ENCODE assay signal across 25 cellular contexts in the genomic region with DNA sequence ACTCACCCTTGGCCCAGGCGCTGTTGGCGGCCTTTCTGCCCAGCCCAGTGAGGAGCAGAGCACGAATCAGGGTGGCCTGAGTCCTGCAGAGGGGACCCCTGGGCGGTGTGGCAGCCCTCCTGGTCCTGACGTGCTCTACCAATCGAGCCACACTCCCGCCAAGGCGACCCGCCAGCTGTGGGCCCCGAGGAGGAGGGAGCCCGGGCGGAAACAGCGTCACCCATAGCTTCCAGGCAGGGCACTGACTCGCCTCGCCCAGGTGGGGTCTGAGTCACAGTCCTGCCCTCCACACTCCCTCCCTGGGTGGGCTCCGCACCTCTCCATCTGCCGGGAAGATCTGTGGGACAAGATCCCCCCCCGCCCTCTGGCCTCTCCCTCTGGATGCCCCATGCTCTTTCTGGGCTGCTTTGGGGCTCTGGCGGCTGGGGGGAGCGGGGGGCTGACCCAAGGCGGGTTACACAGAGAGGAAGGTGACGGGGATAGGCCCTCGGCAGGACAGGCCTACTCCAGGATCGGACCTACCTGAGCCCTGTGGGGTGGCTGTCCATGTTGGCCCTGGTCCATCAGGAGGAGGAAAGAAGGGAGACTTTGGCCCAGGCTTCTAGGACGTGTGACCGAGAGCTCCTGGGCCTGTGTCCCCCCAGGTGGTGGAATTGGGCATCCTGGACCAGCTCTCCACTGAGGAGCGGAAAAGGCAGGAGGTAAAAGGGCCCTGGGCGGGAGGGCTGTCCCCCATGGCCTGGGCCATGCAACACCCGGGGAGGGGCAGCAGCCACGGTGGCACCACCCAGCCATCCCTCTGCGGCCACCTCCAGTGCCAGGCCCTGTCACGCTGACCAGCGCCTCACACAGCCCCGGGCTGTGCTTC. TPM values are rescaled to one million over a fixed set of nuclear protein-coding genes. Genes with fewer than 3 reads are reported as not detected.
A peak's percentile ranks its signal among the peaks of the same experiment; 100 is the strongest.
DNase-seq lines count a peak whose midpoint lies in the region; ATAC-seq, FAIRE-seq and TF ChIP-seq lines count a peak whose summit lies in the region.
"Had no signal": no experiment of that assay in that cellular context is flagged by ENCODE, and none has a peak within 500 bp of the region (broad histone marks: within the 10 kb centered on the region; RNA-seq: fewer than 3 reads in every experiment).

No MANE protein-coding gene starts in this region.

- H3K27ac Mint-ChIP-seq in WTC11 = no peak overlapping the region
- H3K27ac Mint-ChIP-seq: activated naive CD8-positive, alpha-beta T cell; activated T-helper 17 cell treated with anti-CD3 and anti-CD28 coated beads, Interleukin-2, amount 50 U/mL, for 72 hours; CD4-positive, CD25-positive, alpha-beta regulatory T cell; T-helper 2 cell treated with Interferon-gamma antibody and Interleukin-4, amounts not matched to agents 5 μg/mL and 100 μg/mL, for 36 hours had no signal

- intact Hi-C loops in posterior cingulate gyrus (cut with DNase I) = no loop called here

- H3K4me1 Mint-ChIP-seq in WTC11 = peaks cover 17% of the 10 kb centered on the region

- H3K4me1 ChIP-seq in BLaER1 treated with 17β-estradiol and CSF1 and Interleukin-3, amounts not matched to agents 10 nM and 100 nM = peaks cover 48 to 91% (median 82%) of the 10 kb centered on the region in 10 experiments
- peaks cover 77% of the 10 kb centered on the region for H3K4me1 ChIP-seq in keratinocyte (ENCODE audit: control insufficient read depth, extremely low read depth, insufficient read depth, low read length)

- CTCF ChIA-PET in WTC11 (lab: Charles Lee) = interaction anchor here (1.2 to 6.7 kb wide), 3 partner anchors 15 to 97 kb away, joined by 3 to 41 read pairs (median 13); no protein-coding TSS in a partner anchor

- no peaks in the 10 kb centered on the region for H3K27me3 Mint-ChIP-seq in WTC11 (ENCODE audit: low read depth)
- H3K27me3 Mint-ChIP-seq: activated naive CD8-positive, alpha-beta T cell; activated T-helper 17 cell treated with anti-CD3 and anti-CD28 coated beads, Interleukin-2, amount 50 U/mL, for 72 hours had no signal

- peaks cover 0 to 31% (median 0%) of the 10 kb centered on the region in 11 experiments; a peak in 8 of 22 replicates for H4K20me1 ChIP-seq in BLaER1 treated with 17β-estradiol and CSF1 and Interleukin-3, amounts not matched to agents 10 nM and 100 nM
- peaks cover 4% of the 10 kb centered on the region for H4K20me1 ChIP-seq in keratinocyte (ENCODE audit: control insufficient read depth, extremely low read depth, insufficient read depth, low read length)

- dilution Hi-C loops in keratinocyte (cut with MboI; ENCODE audit: extremely low pct_ligation_motif_present, low sequenced_read_pairs) = no loop called here

- no peaks in the 10 kb centered on the region for H3K36me3 ChIP-seq in BLaER1 treated with 17β-estradiol and CSF1 and Interleukin-3, amounts not matched to agents 10 nM and 100 nM
- H3K36me3 ChIP-seq in keratinocyte (ENCODE audit: control insufficient read depth in 2 of 2, extremely low read depth in 1 of 2, insufficient read depth in 2 of 2, low read length in 2 of 2) = no peaks in the 10 kb centered on the region

- peak; percentile 9 for DNase-seq in WTC11 (ENCODE audit: low spot score)
- no peak for DNase-seq in keratinocyte (ENCODE audit: low read depth, low spot score)
- peak in 6 of 10 donors; percentile 6 to 82 (median 48) for DNase-seq in posterior cingulate gyrus
- DNase-seq in UCSD-AML1 (lab: John Stamatoyannopoulos, UW; ENCODE audit: unreplicated experiment) = no peak
- DNase-seq in activated naive CD4-positive, alpha-beta T cell treated with anti-CD3 and anti-CD28 coated beads, Interleukin-2, amount 50 U/mL, for 16 hours = no peak
- DNase-seq in pons (ENCODE audit: low spot score) = no peak
- DNase-seq: activated CD4-positive, alpha-beta T cell treated with anti-CD3 and anti-CD28 coated beads, Interleukin-2, amount 50 U/mL, for 1 hour; CD4-positive, CD25-positive, alpha-beta regulatory T cell; cerebellar nuclear complex; NCI-H1694; NCI-H2227 treated with DMSO at 0.1 percent for 48 hours; NCI-H748 treated with DMSO at 0.1 percent for 48 hours; RPMI8226; stimulated activated naive CD8-positive, alpha-beta T cell treated with anti-CD3 and anti-CD28 coated beads, Interleukin-15, Interleukin-2, amounts not matched to agents 100 U/mL and 50 U/mL, for 24 hours; WERI-Rb-1 had no signal

- H3K9me3 ChIP-seq in BLaER1 treated with 17β-estradiol and CSF1 and Interleukin-3, amounts not matched to agents 10 nM and 100 nM (replicated peaks in 1 of 11) = no peaks in the 10 kb centered on the region
- H3K9me3 ChIP-seq in keratinocyte (ENCODE audit: control insufficient read depth, low read depth, low read length) = no peaks in the 10 kb centered on the region

- peaks cover 2% of the 10 kb centered on the region for H3K9me1 ChIP-seq in keratinocyte (ENCODE audit: control insufficient read depth, extremely low read depth, insufficient read depth, low read length)

- no peak for ATAC-seq in WTC11
- no peak for ATAC-seq in HG03097 (IDR thresholded peaks at IDR 0.05; ENCODE audit: low FRiP score, unreplicated experiment)
- ATAC-seq: activated T-helper 17 cell treated with anti-CD3 and anti-CD28 coated beads, Interleukin-2, amount 50 U/mL, for 72 hours; HCT116; stimulated activated naive CD8-positive, alpha-beta T cell treated with anti-CD3 and anti-CD28 coated beads, Interleukin-15, Interleukin-2, amounts not matched to agents 100 U/mL and 50 U/mL, for 24 hours had no signal

- H3K4me3 ChIP-seq in BLaER1 treated with 17β-estradiol and CSF1 and Interleukin-3, amounts not matched to agents 10 nM and 100 nM = no peak overlapping the region
- H3K4me3 ChIP-seq in keratinocyte (ENCODE audit: control insufficient read depth in 2 of 3, extremely low read depth in 1 of 3, insufficient read depth in 2 of 3, low read depth in 1 of 3, low read length in 3 of 3) = no peak overlapping the region
- H3K4me3 ChIP-seq: lung had no signal

- peaks cover 5% of the 10 kb centered on the region; the same call in 1 of the 2 replicates for H3K36me3 Mint-ChIP-seq in WTC11
- H3K36me3 Mint-ChIP-seq: activated naive CD8-positive, alpha-beta T cell; CD4-positive, CD25-positive, alpha-beta regulatory T cell had no signal

- H3K4me3 Mint-ChIP-seq in WTC11 = no peak overlapping the region
- H3K4me3 Mint-ChIP-seq: activated naive CD8-positive, alpha-beta T cell; activated T-helper 17 cell treated with anti-CD3 and anti-CD28 coated beads, Interleukin-2, amount 50 U/mL, for 72 hours; CD4-positive, CD25-positive, alpha-beta regulatory T cell; T-helper 2 cell treated with Interferon-gamma antibody and Interleukin-4, amounts not matched to agents 5 μg/mL and 100 μg/mL, for 36 hours had no signal

- TF ChIP-seq CTCF in WTC11 (IDR thresholded peaks at IDR 0.05) = no peak
- TF ChIP-seq CTCF in keratinocyte (optimal IDR thresholded peaks at IDR 0.05 in 1 of 3, IDR thresholded peaks at IDR 0.05 in 1 of 3, conservative IDR thresholded peaks at IDR 0.05 in 1 of 3; ENCODE audit: extremely low read depth in 1 of 3, insufficient read depth in 2 of 3, low read length in 3 of 3) = no peak

- peak; percentile 39 for FAIRE-seq in keratinocyte (lab: Jason Lieb, UNC)
- FAIRE-seq: endothelial cell of umbilical vein, GM19239 had no signal

- H2AFZ ChIP-seq in keratinocyte (ENCODE audit: control insufficient read depth, low read length) = no peak overlapping the region

- H3K79me2 ChIP-seq in keratinocyte (ENCODE audit: control insufficient read depth, insufficient read depth, low read length) = no peaks in the 10 kb centered on the region

- H3K9ac ChIP-seq in BLaER1 treated with 17β-estradiol and CSF1 and Interleukin-3, amounts not matched to agents 10 nM and 100 nM = peak overlapping the region in 4 of 11 experiments; percentile 14 to 32 (median 22); a peak in 2 of 22 replicates
- peak overlapping the region; percentile 20 for H3K9ac ChIP-seq in keratinocyte (ENCODE audit: control insufficient read depth, extremely low read depth, insufficient read depth, low read length)

- peaks cover 0 to 12% (median 0%) of the 10 kb centered on the region in 11 experiments; a peak in 2 of 22 replicates for H3K27me3 ChIP-seq in BLaER1 treated with 17β-estradiol and CSF1 and Interleukin-3, amounts not matched to agents 10 nM and 100 nM
- no peaks in the 10 kb centered on the region for H3K27me3 ChIP-seq in keratinocyte (ENCODE audit: control insufficient read depth, extremely low read depth, insufficient read depth, low read length)

- H3K4me2 ChIP-seq in BLaER1 treated with 17β-estradiol and CSF1 and Interleukin-3, amounts not matched to agents 10 nM and 100 nM = peak overlapping the region; percentile 26 to 93 (median 79); a peak in 21 of 22 replicates
- peak overlapping the region; percentile 9 for H3K4me2 ChIP-seq in keratinocyte (ENCODE audit: control insufficient read depth, extremely low read depth, insufficient read depth, low read depth, low read length)

- H3K9me3 Mint-ChIP-seq in WTC11 = no peaks in the 10 kb centered on the region
- H3K9me3 Mint-ChIP-seq: activated T-helper 17 cell treated with anti-CD3 and anti-CD28 coated beads, Interleukin-2, amount 50 U/mL, for 72 hours; CD4-positive, CD25-positive, alpha-beta regulatory T cell; T-helper 2 cell treated with Interferon-gamma antibody and Interleukin-4, amounts not matched to agents 5 μg/mL and 100 μg/mL, for 36 hours had no signal

- H3K27ac ChIP-seq in BLaER1 treated with 17β-estradiol and CSF1 and Interleukin-3, amounts not matched to agents 10 nM and 100 nM = peak overlapping the region in 1 of 11 experiments; percentile 34; a peak in 1 of 22 replicates
- H3K27ac ChIP-seq in keratinocyte (ENCODE audit: control insufficient read depth, insufficient read depth, low read length) = peak overlapping the region; percentile 21
- H3K27ac ChIP-seq: WERI-Rb-1 had no signal

- POLR2A ChIA-PET in WTC11 (lab: Charles Lee) = no interaction called here

TF ChIP-seq in WTC11, 78 proteins besides CTCF, POLR2A, EP300 and RAD21 (continues in another document):
- TF ChIP-seq NFATC4 (CRISPR knock-in tag; IDR thresholded peaks at IDR 0.05) (no peak), OVOL2 (CRISPR knock-in tag; IDR thresholded peaks at IDR 0.05; ENCODE audit: borderline replicate concordance) (no peak)

RNA-seq across cellular contexts. Expression of a gene that starts 14.0 kb away (rescaled TPM):
- total RNA-seq in WTC11 (2021) = 15.5 to 17.2 TPM (median 16.1 TPM) in 3 replicates
- polyA plus RNA-seq in keratinocyte = 5.0 to 9.6 TPM (median 6.2 TPM) in 3 replicates
- polyA plus RNA-seq in keratinocyte (2011; ENCODE audit: low read depth) = 4.1 TPM
- polyA plus RNA-seq in keratinocyte (2011; cell fraction: cytosol; rRNA removed) = 4.6 and 6.9 TPM in 2 replicates
- polyA plus RNA-seq in keratinocyte (2011; cell fraction: nucleus; rRNA removed) = 17.5 and 18.1 TPM in 2 replicates
- 5.6 and 6.0 TPM in 2 replicates for polyA plus RNA-seq in keratinocyte (2012; ENCODE audit: low replicate concordance)
- polyA minus RNA-seq in keratinocyte = 11.0 to 12.7 TPM (median 11.2 TPM) in 3 replicates
- polyA minus RNA-seq in keratinocyte (2011; cell fraction: cytosol; rRNA and poly(A)+ RNA removed) = 10.7 TPM
- polyA minus RNA-seq in keratinocyte (2011; cell fraction: nucleus; rRNA and poly(A)+ RNA removed) = 7.8 and 9.0 TPM in 2 replicates
- total RNA-seq: CD4-positive, CD25-positive, alpha-beta regulatory T cell; LHCN-M2 had no signal
- polyA plus RNA-seq: CD4-positive, CD25-positive, alpha-beta regulatory T cell had no signal

Comparison
In these comparisons a context has a peak if more than half of its experiments do, and no peak if none do; other contexts are left out.
1. DNase-seq: peak in WTC11 (single experiment) and posterior cingulate gyrus (6 of 10); none in keratinocyte (single experiment), UCSD-AML1 (single experiment), activated naive CD4-positive, alpha-beta T cell treated with anti-CD3 and anti-CD28 coated beads, Interleukin-2, amount 50 U/mL, for 16 hours (single experiment) and pons (single experiment).